ENCODE assay signal across 1 cellular context in the genomic region with DNA sequence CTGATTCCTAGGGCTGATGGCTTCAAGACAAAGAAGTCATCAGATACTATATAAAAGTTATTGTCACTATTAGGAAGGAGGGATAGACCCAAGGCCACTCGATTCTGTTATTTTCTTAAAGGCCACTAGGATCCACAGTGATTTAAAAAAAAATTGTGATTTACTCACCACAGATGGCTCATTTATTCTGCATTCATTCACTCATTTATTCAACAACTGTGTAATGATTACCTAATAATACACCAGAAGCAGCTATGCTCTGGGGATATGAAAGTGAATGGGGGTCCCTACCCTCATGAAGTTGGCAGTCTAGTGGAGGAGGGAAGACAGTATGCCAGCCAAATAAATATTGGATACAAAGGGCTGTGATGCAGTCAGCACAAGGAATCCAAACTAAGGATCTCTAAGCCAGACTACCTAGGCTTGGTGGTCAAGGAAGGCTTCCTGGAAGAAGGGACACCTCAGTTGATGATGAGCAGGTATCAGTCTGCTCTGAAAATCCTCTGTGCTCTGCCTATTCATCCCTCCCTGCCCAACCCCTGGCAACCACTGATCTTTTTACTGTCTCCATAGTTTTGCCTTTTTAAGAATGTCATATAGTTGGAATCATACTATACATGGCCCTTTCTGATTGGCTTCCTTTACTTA.
TF ChIP-seq lines count a peak whose summit lies in the region.

No MANE protein-coding gene starts in this region.

TF ChIP-seq in HCT116, 20 proteins besides CTCF, POLR2A, EP300 and RAD21 (continued from another document):
- no peak for TF ChIP-seq REST (IDR thresholded peaks at IDR 0.05; ENCODE audit: low read depth)
- TF ChIP-seq ZNF274 (IDR thresholded peaks at IDR 0.05; ENCODE audit: low read depth, low read length), result no peak
- TF ChIP-seq EZH2phosphoT487 (IDR thresholded peaks at IDR 0.05; ENCODE audit: borderline replicate concordance), result no peak
- no peak for TF ChIP-seq CEBPB (IDR thresholded peaks at IDR 0.05; ENCODE audit: low read depth)
- TF ChIP-seq ZFX (IDR thresholded peaks at IDR 0.05), result no peak
- TF ChIP-seq, protein P1, sequence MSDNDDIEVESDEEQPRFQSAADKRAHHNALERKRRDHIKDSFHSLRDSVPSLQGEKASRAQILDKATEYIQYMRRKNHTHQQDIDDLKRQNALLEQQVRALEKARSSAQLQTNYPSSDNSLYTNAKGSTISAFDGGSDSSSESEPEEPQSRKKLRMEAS (IDR thresholded peaks at IDR 0.05), result no peak
- no peak for TF ChIP-seq ATF3 (IDR thresholded peaks at IDR 0.05)
- no peak; the same call in 1 of the 2 replicates for TF ChIP-seq ELF1 (IDR thresholded peaks at IDR 0.05; ENCODE audit: borderline replicate concordance, low read depth)
- TF ChIP-seq POLR2AphosphoS5 (IDR thresholded peaks at IDR 0.05; ENCODE audit: low read depth, low read length), result no peak
- TF ChIP-seq CBX3 (IDR thresholded peaks at IDR 0.05; ENCODE audit: low read depth), result no peak
- TF ChIP-seq FOSL1 (IDR thresholded peaks at IDR 0.05; ENCODE audit: low read depth), result no peak
